In the genomic region with DNA sequence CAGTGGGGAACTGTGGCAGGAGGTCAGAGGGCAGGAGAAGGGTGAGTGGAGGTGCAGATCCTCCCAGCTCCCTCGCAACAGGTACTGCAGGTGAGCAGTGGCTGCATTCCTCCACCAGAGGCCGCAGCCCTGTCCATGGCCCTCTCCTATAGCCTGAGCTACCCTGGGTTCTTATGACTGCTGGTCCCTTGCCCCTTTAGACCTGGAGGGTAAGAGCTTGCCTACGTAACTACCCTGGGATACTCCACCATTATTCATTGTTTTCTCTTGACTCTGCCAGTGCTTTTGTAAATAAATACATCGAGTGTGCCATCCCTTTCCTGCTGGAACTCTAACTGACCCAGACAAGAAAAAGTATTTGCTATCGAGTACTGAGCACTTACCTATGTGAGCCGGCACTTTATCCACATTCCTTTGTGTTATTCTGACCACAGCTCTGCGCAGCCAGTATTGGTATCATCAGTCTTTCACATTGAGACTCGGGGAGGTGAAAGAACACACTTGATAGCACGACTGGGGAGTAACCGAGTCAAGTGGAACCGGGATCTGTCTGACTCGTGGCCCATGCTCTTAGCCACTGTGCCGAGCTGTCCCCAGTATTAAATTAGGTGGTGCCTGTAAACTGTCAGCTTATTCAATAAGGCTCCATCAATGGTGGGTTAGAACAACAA, we compare ENCODE assay signal across 10 cellular contexts. TPM values are rescaled to one million over a fixed set of nuclear protein-coding genes. Genes with fewer than 3 reads are reported as not detected.
DNase-seq lines count a peak whose midpoint lies in the region; ATAC-seq, FAIRE-seq and TF ChIP-seq lines count a peak whose summit lies in the region.
"Had no signal": no experiment of that assay in that cellular context is flagged by ENCODE, and none has a peak within 500 bp of the region (broad histone marks: within the 10 kb centered on the region; RNA-seq: fewer than 3 reads in every experiment).

No MANE protein-coding gene starts in this region.

- H3K36me3 ChIP-seq in kidney (ENCODE audit: control insufficient read depth in 1 of 2, insufficient read depth in 2 of 2, low read length in 2 of 2) (no peaks in the 10 kb centered on the region), thoracic aorta (peaks cover 3% of the 10 kb centered on the region)

- H3K27ac ChIP-seq in kidney (ENCODE audit: low read depth in 2 of 2, low read length in 2 of 2) = peak overlapping the region; percentile 82 to 89
- H3K27ac ChIP-seq in thoracic aorta = peak overlapping the region; percentile 94 to 96

- H3K9me3 ChIP-seq in kidney (ENCODE audit: control insufficient read depth in 1 of 2, low read length in 2 of 2) (no peaks in the 10 kb centered on the region), thoracic aorta (no peaks in the 10 kb centered on the region)

- H3K4me1 ChIP-seq in kidney (ENCODE audit: control insufficient read depth in 1 of 2, insufficient read depth in 1 of 2, low read depth in 1 of 2, low read length in 2 of 2) = peaks cover 24 to 26% of the 10 kb centered on the region in 2 donors
- H3K4me1 ChIP-seq in thoracic aorta (ENCODE audit: control insufficient read depth in 1 of 2, low read depth in 2 of 2) = peaks cover 80 to 100% of the 10 kb centered on the region in 2 donors

- FAIRE-seq in kidney (lab: Jason Lieb, UNC) = no peak
- FAIRE-seq: A204.1 had no signal

- DNase-seq in DMS53 (lab: John Stamatoyannopoulos, UW) (peak; percentile 60), DMS53 treated with DMSO at 0.1 percent for 48 hours (lab: John Stamatoyannopoulos, UW; ENCODE audit: unreplicated experiment) (no peak), amniotic epithelial cell (ENCODE audit: low read depth) (peak; percentile 35), kidney (no peak), thoracic aorta (ENCODE audit: low spot score) (no peak), C1 segment of cervical spinal cord (lab: John Stamatoyannopoulos, UW) (no peak), DMS79 (lab: John Stamatoyannopoulos, UW) (no peak)
- DNase-seq in activated CD4-positive, alpha-beta T cell treated with anti-CD3 and anti-CD28 coated beads, Interleukin-2, amount 50 U/mL, for 48 hours = no peak
- DNase-seq: glutamatergic neuron had no signal

- H3K4me3 ChIP-seq in kidney (ENCODE audit: low read length in 2 of 2) (no peak overlapping the region), thoracic aorta (no peak overlapping the region)

- H3K27me3 ChIP-seq in thoracic aorta (replicated peaks; ENCODE audit: insufficient read depth) = no peaks in the 10 kb centered on the region

- no peak for ATAC-seq in thoracic aorta (ENCODE audit: insufficient number of reproducible peaks, low FRiP score, low read depth)

- intact Hi-C loops in kidney (cut with DNase I) = no loop called here

- no peak overlapping the region for H3K9ac ChIP-seq in kidney (ENCODE audit: low read length in 2 of 2)

- peak; percentile 33 for TF ChIP-seq CTCF in kidney (IDR thresholded peaks at IDR 0.05; ENCODE audit: borderline replicate concordance, extremely low read depth, insufficient read depth)
- TF ChIP-seq CTCF in thoracic aorta (IDR thresholded peaks at IDR 0.05) = no peak

RNA-seq across cellular contexts. Expression of a gene that starts 38.5 kb away (rescaled TPM):
- total RNA-seq in kidney = 10.4 TPM
- 2.9 TPM for polyA plus RNA-seq in kidney (ENCODE audit: insufficient read depth, low read depth, low replicate concordance)
- 100 to 1,000 TPM; 674 to 973 TPM for total RNA-seq in thoracic aorta

Comparison
In these comparisons a context has a peak if more than half of its experiments do, and no peak if none do; other contexts are left out.
1. DNase-seq: peak in DMS53 (single experiment) and amniotic epithelial cell (single experiment); none in DMS53 treated with DMSO at 0.1 percent for 48 hours (single experiment), kidney (single experiment), thoracic aorta (single experiment), C1 segment of cervical spinal cord (0 of 14), DMS79 (single experiment) and activated CD4-positive, alpha-beta T cell treated with anti-CD3 and anti-CD28 coated beads, Interleukin-2, amount 50 U/mL, for 48 hours (0 of 2).
2. RNA of a gene that starts 38.5 kb away (total RNA-seq): 674 to 973 TPM in thoracic aorta; 10.4 TPM in kidney (single experiment); every median in the first group is over 10 times any median in the second.